ENCODE assay signal across 28 cellular contexts in the genomic region with DNA sequence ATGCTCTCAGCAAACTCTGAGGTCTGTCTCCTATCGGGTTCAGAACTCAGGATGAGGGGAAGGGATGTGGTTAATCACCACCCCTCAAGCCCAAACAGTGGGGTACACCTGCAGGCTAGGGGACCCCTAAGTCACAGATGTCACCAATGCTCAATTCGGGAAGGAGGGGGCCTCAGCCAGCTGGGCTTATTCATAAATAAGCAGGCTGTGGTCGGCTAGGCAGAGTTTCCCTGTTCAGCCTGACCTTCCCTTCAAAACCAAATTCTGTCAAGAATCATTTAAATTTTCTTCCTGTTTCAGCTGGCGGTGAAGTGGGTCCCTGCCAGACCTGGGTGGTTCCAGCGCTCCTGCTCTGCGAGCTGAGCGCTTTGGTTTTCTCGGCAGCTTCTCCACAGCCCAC.
"Had no signal": no experiment of that assay in that cellular context is flagged by ENCODE, and none has a peak within 500 bp of the region (broad histone marks: within the 10 kb centered on the region; RNA-seq: fewer than 3 reads in every experiment).

No MANE protein-coding gene starts in this region.

- H2AFZ ChIP-seq: hepatocyte had no signal

- FAIRE-seq: astrocyte, urothelium cell line had no signal

- H3K36me3 ChIP-seq: brain microvascular endothelial cell, gastroesophageal sphincter, transverse colon had no signal

- H3K4me1 ChIP-seq: gastroesophageal sphincter, transverse colon had no signal

- H3K9me3 ChIP-seq: gastroesophageal sphincter, transverse colon had no signal

- H3K4me2 ChIP-seq: hepatocyte had no signal

- H3K27ac ChIP-seq: brain microvascular endothelial cell, gastroesophageal sphincter, hepatocyte, transverse colon had no signal

- ATAC-seq: activated CD8-positive, alpha-beta T cell treated with anti-CD3 and anti-CD28 coated beads for 36 hours; effector memory CD8-positive, alpha-beta T cell; gastroesophageal sphincter; left colon; naive thymus-derived CD8-positive, alpha-beta T cell; right cardiac atrium had no signal

- H3K79me2 ChIP-seq: hepatocyte had no signal

- H3K4me3 Mint-ChIP-seq: activated B cell treated with CpG ODN at 0.5 μM for 24 hours; activated CD8-positive, alpha-beta T cell treated with anti-CD3 and anti-CD28 coated beads for 36 hours; activated naive CD4-positive, alpha-beta T cell treated with anti-CD3 and anti-CD28 coated beads, Interleukin-2, amount 10 ng/mL, durations not matched to agents 7 days and 5 days; activated naive CD8-positive, alpha-beta T cell treated with anti-CD3 and anti-CD28 coated beads, Interleukin-2, amount 10 ng/mL, durations not matched to agents 7 days and 5 days; activated T-helper 1 cell treated with anti-CD3 and anti-CD28 coated beads, Interleukin-12 subunit alpha, Interleukin-12 subunit beta, Interleukin-2, Interleukin-4 antibody, amounts not matched to agents 30 ng/mL and 10 ng/mL and 1 ng/mL, durations not matched to agents 14 hours and 24 hours and 36 hours; effector memory CD8-positive, alpha-beta T cell; naive thymus-derived CD8-positive, alpha-beta T cell; neural crest cell; T-helper 2 cell treated with Interferon-gamma antibody and Interleukin-4, amounts not matched to agents 5 μg/mL and 100 μg/mL, for 36 hours had no signal

- DNase-seq: activated B cell treated with CpG ODN at 0.5 μM for 24 hours; activated CD4-positive, alpha-beta T cell treated with anti-CD3 and anti-CD28 coated beads, Interleukin-2, amount 50 U/mL, for 1 hour; activated CD8-positive, alpha-beta T cell treated with anti-CD3 and anti-CD28 coated beads for 36 hours; activated effector memory CD4-positive, alpha-beta T cell treated with anti-CD3 and anti-CD28 coated beads, Interleukin-2, amount 50 U/mL, for 16 hours; activated naive CD4-positive, alpha-beta T cell treated with anti-CD3 and anti-CD28 coated beads, Interleukin-2, amount 10 ng/mL, durations not matched to agents 7 days and 5 days; activated naive CD8-positive, alpha-beta T cell treated with anti-CD3 and anti-CD28 coated beads, Interleukin-2, amount 10 ng/mL, durations not matched to agents 7 days and 5 days; activated T-cell treated with anti-CD3 and anti-CD28 coated beads, Interleukin-2, amount 50 U/mL, for 1 hour; amniotic stem cell; brain microvascular endothelial cell; cortex of kidney; effector memory CD8-positive, alpha-beta T cell; erythroblast; islet precursor cell; left colon; naive thymus-derived CD8-positive, alpha-beta T cell; occipital lobe; right cardiac atrium; stimulated activated CD4-positive, alpha-beta T cell treated with anti-CD3 and anti-CD28 coated beads, Interleukin-15, amount 100 ng/mL, for 24 hours; stimulated activated CD4-positive, alpha-beta T cell treated with anti-CD3 and anti-CD28 coated beads, Interleukin-2, amount 100 ng/mL, for 24 hours; stimulated activated naive CD4-positive, alpha-beta T cell treated with Interleukin-2 at 50 U/mL for 16 hours; transverse colon had no signal

- H3K4me3 ChIP-seq: gastroesophageal sphincter, hepatocyte, transverse colon had no signal

- H3K27me3 ChIP-seq: hepatocyte had no signal

- H3K36me3 Mint-ChIP-seq: activated naive CD4-positive, alpha-beta T cell treated with anti-CD3 and anti-CD28 coated beads, Interleukin-2, amount 10 ng/mL, durations not matched to agents 7 days and 5 days; activated naive CD8-positive, alpha-beta T cell treated with anti-CD3 and anti-CD28 coated beads, Interleukin-2, amount 10 ng/mL, durations not matched to agents 7 days and 5 days; naive thymus-derived CD8-positive, alpha-beta T cell had no signal

- H3K27ac Mint-ChIP-seq: activated B cell treated with CpG ODN at 0.5 μM for 24 hours; activated CD8-positive, alpha-beta T cell treated with anti-CD3 and anti-CD28 coated beads for 36 hours; activated naive CD4-positive, alpha-beta T cell treated with anti-CD3 and anti-CD28 coated beads, Interleukin-2, amount 10 ng/mL, durations not matched to agents 7 days and 5 days; activated naive CD8-positive, alpha-beta T cell treated with anti-CD3 and anti-CD28 coated beads, Interleukin-2, amount 10 ng/mL, durations not matched to agents 7 days and 5 days; activated T-helper 1 cell treated with anti-CD3 and anti-CD28 coated beads, Interleukin-12 subunit alpha, Interleukin-12 subunit beta, Interleukin-2, Interleukin-4 antibody, amounts not matched to agents 30 ng/mL and 10 ng/mL and 1 ng/mL, durations not matched to agents 14 hours and 24 hours and 36 hours; effector memory CD8-positive, alpha-beta T cell; T-helper 2 cell treated with Interferon-gamma antibody and Interleukin-4, amounts not matched to agents 5 μg/mL and 100 μg/mL, for 36 hours had no signal

- H3K9me3 Mint-ChIP-seq: activated B cell treated with CpG ODN at 0.5 μM for 24 hours; activated CD8-positive, alpha-beta T cell treated with anti-CD3 and anti-CD28 coated beads for 36 hours; activated naive CD4-positive, alpha-beta T cell treated with anti-CD3 and anti-CD28 coated beads, Interleukin-2, amount 10 ng/mL, durations not matched to agents 7 days and 5 days; activated naive CD8-positive, alpha-beta T cell treated with anti-CD3 and anti-CD28 coated beads, Interleukin-2, amount 10 ng/mL, durations not matched to agents 7 days and 5 days; activated T-helper 1 cell treated with anti-CD3 and anti-CD28 coated beads, Interleukin-12 subunit alpha, Interleukin-12 subunit beta, Interleukin-2, Interleukin-4 antibody, amounts not matched to agents 30 ng/mL and 10 ng/mL and 1 ng/mL, durations not matched to agents 14 hours and 24 hours and 36 hours; effector memory CD8-positive, alpha-beta T cell; naive thymus-derived CD8-positive, alpha-beta T cell; neural crest cell; T-helper 2 cell treated with Interferon-gamma antibody and Interleukin-4, amounts not matched to agents 5 μg/mL and 100 μg/mL, for 36 hours had no signal
